Comparison of ENCODE assay signal across 26 cellular contexts in the genomic region with DNA sequence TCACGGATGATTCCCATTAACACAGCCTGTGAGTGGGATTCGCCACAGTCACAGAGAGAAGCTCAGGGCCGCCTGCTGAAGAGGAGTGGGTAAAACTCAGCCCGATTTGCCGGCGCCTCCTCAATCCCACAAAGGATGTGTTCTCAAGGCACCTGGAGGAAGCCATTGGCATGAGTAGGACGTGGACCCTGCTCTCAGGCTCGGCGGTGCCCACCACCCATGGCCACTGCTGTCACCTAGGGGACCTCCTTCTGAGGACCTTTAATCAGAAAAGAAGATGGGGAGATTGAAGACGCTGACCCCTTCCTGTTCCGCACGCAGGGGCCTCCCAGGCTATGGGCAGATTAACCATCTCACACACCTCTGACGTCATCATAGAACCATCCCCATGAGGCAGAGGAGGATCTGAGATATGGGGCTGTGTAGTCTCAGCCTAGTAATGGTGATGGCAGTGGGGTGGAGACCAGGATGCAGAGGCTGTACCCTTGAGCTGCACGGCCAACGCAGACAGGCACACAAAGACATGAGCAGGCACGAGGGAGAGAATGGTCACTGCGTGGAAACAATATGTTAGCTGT.
A peak's percentile ranks its signal among the peaks of the same experiment; 100 is the strongest.
DNase-seq lines count a peak whose midpoint lies in the region; ATAC-seq and TF ChIP-seq lines count a peak whose summit lies in the region.
"Had no signal": no experiment of that assay in that cellular context is flagged by ENCODE, and none has a peak within 500 bp of the region (broad histone marks: within the 10 kb centered on the region; RNA-seq: fewer than 3 reads in every experiment).

No MANE protein-coding gene starts in this region.

- peaks cover 15 to 37% of the 10 kb centered on the region in 2 donors for H3K27me3 Mint-ChIP-seq in natural killer cell treated with Interleukin-12 subunit alpha and Interleukin-12 subunit beta and Interleukin-15 and Interleukin-18, amount 100 ng/mL, for 72 hours

- DNase-seq in activated CD4-positive, CD25-positive, alpha-beta regulatory T cell treated with anti-CD3 and anti-CD28 coated beads, Interleukin-2, amount 50 U/mL, for 72 hours: peak; percentile 7
- no peak for DNase-seq in activated CD4-positive, CD25-positive, alpha-beta regulatory T cell (lab: John Stamatoyannopoulos, UW)
- DNase-seq in Peyer's patch (peak in 2 of 3 donors; percentile 17 to 31), islet precursor cell (peak; percentile 47), sciatic nerve (ENCODE audit: low spot score) (peak; percentile 22), GM10266 (ENCODE audit: extremely low spot score) (no peak), trophoblast cell (no peak)
- DNase-seq in natural killer cell treated with Interleukin-12 subunit alpha and Interleukin-12 subunit beta and Interleukin-15 and Interleukin-18, amount 100 ng/mL, for 72 hours (ENCODE audit: low spot score): no peak
- DNase-seq: Caco-2; CD8-positive, alpha-beta T cell; DND-41; GM23248; HFFc6; NCI-H1048; NCI-H1417; NCI-H1694; NCI-H2081; NCI-H2227 treated with DMSO at 0.1 percent for 48 hours; NCI-H526 treated with DMSO at 0.1 percent for 48 hours; SK-N-SH had no signal

- H3K18ac ChIP-seq in trophoblast cell (ENCODE audit: low read length): no peak overlapping the region

- no peak overlapping the region for H4K8ac ChIP-seq in trophoblast cell (ENCODE audit: low read depth, low read length)

- no CpG with 5 or more reads among the region's 17 CpGs for WGBS in trophoblast cell (ENCODE audit: extremely low coverage, insufficient coverage, insufficient read length)

- no peak overlapping the region for H2BK120ac ChIP-seq in trophoblast cell (ENCODE audit: insufficient read depth, low read length, poor library complexity)

- no peak overlapping the region for H3K14ac ChIP-seq in trophoblast cell (ENCODE audit: low read length)

- no peak for ATAC-seq in sciatic nerve
- ATAC-seq in natural killer cell treated with Interleukin-12 subunit alpha and Interleukin-12 subunit beta and Interleukin-15 and Interleukin-18, amount 100 ng/mL, for 72 hours: no peak
- ATAC-seq: CD8-positive, alpha-beta T cell; GM12878 had no signal

- H3K79me1 ChIP-seq in trophoblast cell (ENCODE audit: low read length): no peaks in the 10 kb centered on the region

- intact Hi-C loops in sciatic nerve (cut with DNase I): no loop called here

- H3K23ac ChIP-seq in trophoblast cell (ENCODE audit: low read length): no peak overlapping the region

- H3K4me1 ChIP-seq in Peyer's patch: no peaks in the 10 kb centered on the region
- no peaks in the 10 kb centered on the region for H3K4me1 ChIP-seq in trophoblast cell (ENCODE audit: control insufficient read depth in 1 of 2, insufficient read depth in 2 of 2, low read length in 2 of 2)
- H3K4me1 ChIP-seq: Caco-2, HAP-1 had no signal

- H2AFZ ChIP-seq in trophoblast cell (ENCODE audit: insufficient read depth, low read length, poor library complexity): no peak overlapping the region
- H2AFZ ChIP-seq: GM23248 had no signal

- H3K36me3 Mint-ChIP-seq in natural killer cell treated with Interleukin-12 subunit alpha and Interleukin-12 subunit beta and Interleukin-15 and Interleukin-18, amount 100 ng/mL, for 72 hours: no peaks in the 10 kb centered on the region
- H3K36me3 Mint-ChIP-seq: CD8-positive, alpha-beta T cell; IgD-negative memory B cell had no signal

- H3K27ac ChIP-seq in Peyer's patch (no peak overlapping the region), trophoblast cell (ENCODE audit: low read depth, low read length) (no peak overlapping the region)
- H3K27ac ChIP-seq: 22Rv1, C4-2B, GM23248 had no signal

- no peak overlapping the region for H2BK5ac ChIP-seq in trophoblast cell (ENCODE audit: low read depth, low read length, poor library complexity)

- no peak overlapping the region for H3K9ac ChIP-seq in trophoblast cell (ENCODE audit: low read length)
- H3K9ac ChIP-seq: GM23248, SK-N-SH had no signal

- no peak for TF ChIP-seq POLR2A in Peyer's patch (IDR thresholded peaks at IDR 0.05)

- H2AK5ac ChIP-seq in trophoblast cell (ENCODE audit: low read length): no peak overlapping the region

- no peaks in the 10 kb centered on the region for H3K79me2 ChIP-seq in trophoblast cell (ENCODE audit: control insufficient read depth, insufficient read depth, low read length, poor library complexity)

- H3K4me3 ChIP-seq in Peyer's patch (no peak overlapping the region), trophoblast cell (ENCODE audit: low read depth, low read length) (no peak overlapping the region)
- H3K4me3 ChIP-seq: GM12878, GM23248, HAP-1 had no signal

- H3K4me2 ChIP-seq in trophoblast cell (ENCODE audit: low read length): no peak overlapping the region
- H3K4me2 ChIP-seq: SK-N-SH had no signal

- no peaks in the 10 kb centered on the region for H3K36me3 ChIP-seq in Peyer's patch
- no peaks in the 10 kb centered on the region for H3K36me3 ChIP-seq in trophoblast cell (ENCODE audit: control insufficient read depth in 1 of 2, insufficient read depth in 2 of 2, low read length in 2 of 2)
- H3K36me3 ChIP-seq: HAP-1 had no signal

- no peak overlapping the region for H3K4me3 Mint-ChIP-seq in natural killer cell treated with Interleukin-12 subunit alpha and Interleukin-12 subunit beta and Interleukin-15 and Interleukin-18, amount 100 ng/mL, for 72 hours
- H3K4me3 Mint-ChIP-seq: B cell; CD8-positive, alpha-beta T cell; HFFc6; IgD-negative memory B cell had no signal

- no peak overlapping the region for H3K4ac ChIP-seq in trophoblast cell (ENCODE audit: low read depth, low read length)

- TF ChIP-seq CTCF in Peyer's patch (IDR thresholded peaks at IDR 0.05) (no peak), GM10266 (IDR thresholded peaks at IDR 0.05; ENCODE audit: control insufficient read depth, insufficient read depth, low read depth, missing control alignments) (no peak)

- H3K4me1 Mint-ChIP-seq in natural killer cell treated with Interleukin-12 subunit alpha and Interleukin-12 subunit beta and Interleukin-15 and Interleukin-18, amount 100 ng/mL, for 72 hours (ENCODE audit: low read depth in 2 of 2): no peaks in the 10 kb centered on the region
- H3K4me1 Mint-ChIP-seq: B cell, IgD-negative memory B cell had no signal

- H4K12ac ChIP-seq in trophoblast cell (ENCODE audit: low read depth, low read length): no peak overlapping the region

- H3K27ac Mint-ChIP-seq in natural killer cell treated with Interleukin-12 subunit alpha and Interleukin-12 subunit beta and Interleukin-15 and Interleukin-18, amount 100 ng/mL, for 72 hours: no peak overlapping the region
- H3K27ac Mint-ChIP-seq: B cell; CD8-positive, alpha-beta T cell; HFFc6; IgD-negative memory B cell had no signal

- no peak overlapping the region for H2BK12ac ChIP-seq in trophoblast cell (ENCODE audit: low read length)

- H3K9me3 Mint-ChIP-seq in natural killer cell treated with Interleukin-12 subunit alpha and Interleukin-12 subunit beta and Interleukin-15 and Interleukin-18, amount 100 ng/mL, for 72 hours: no peaks in the 10 kb centered on the region
- H3K9me3 Mint-ChIP-seq: CD8-positive, alpha-beta T cell had no signal

- H3K9me3 ChIP-seq in Peyer's patch (no peaks in the 10 kb centered on the region), trophoblast cell (ENCODE audit: insufficient read depth, low read depth, low read length) (peaks cover 11% of the 10 kb centered on the region)
- H3K9me3 ChIP-seq: Caco-2, HAP-1, SK-N-SH had no signal

- H3K27me3 ChIP-seq in Peyer's patch (no peaks in the 10 kb centered on the region), trophoblast cell (ENCODE audit: insufficient read depth, low read length) (no peaks in the 10 kb centered on the region)

- no peak overlapping the region for H4K91ac ChIP-seq in trophoblast cell (ENCODE audit: low read depth, low read length)

Comparison
In these comparisons a context has a peak if more than half of its experiments do, and no peak if none do; other contexts are left out.
1. DNase-seq: peak in activated CD4-positive, CD25-positive, alpha-beta regulatory T cell treated with anti-CD3 and anti-CD28 coated beads, Interleukin-2, amount 50 U/mL, for 72 hours (single experiment), Peyer's patch (2 of 3), islet precursor cell (single experiment) and sciatic nerve (single experiment); none in activated CD4-positive, CD25-positive, alpha-beta regulatory T cell (0 of 4), natural killer cell treated with Interleukin-12 subunit alpha and Interleukin-12 subunit beta and Interleukin-15 and Interleukin-18, amount 100 ng/mL, for 72 hours (single experiment), GM10266 (single experiment) and trophoblast cell (0 of 2).